ENCODE assay signal across 8 cellular contexts in genomic region chr7:43572516-43573049, GRCh38. TPM values are rescaled to one million over a fixed set of nuclear protein-coding genes. Genes with fewer than 3 reads are reported as not detected.
DNase-seq lines count a peak whose midpoint lies in the region; ATAC-seq, FAIRE-seq and TF ChIP-seq lines count a peak whose summit lies in the region.

No MANE protein-coding gene starts in this region.

- no peaks in the 10 kb centered on the region for H3K36me3 Mint-ChIP-seq in endodermal cell (ENCODE audit: low read depth)

- H3K4me3 ChIP-seq in endodermal cell (ENCODE audit: low read length) (no peak overlapping the region), pancreas (no peak overlapping the region)

- H3K9me3 ChIP-seq in endodermal cell (ENCODE audit: control insufficient read depth, low read length) = no peaks in the 10 kb centered on the region
- H3K9me3 ChIP-seq in pancreas = no peaks in the 10 kb centered on the region

- no peak overlapping the region for H3K9ac ChIP-seq in endodermal cell (ENCODE audit: extremely low read depth, low read length, poor library complexity, severe bottlenecking)

- H3K9me3 Mint-ChIP-seq in endodermal cell = no peaks in the 10 kb centered on the region

- H3K27ac ChIP-seq in endodermal cell (ENCODE audit: low read depth, low read length) (no peak overlapping the region), pancreas (no peak overlapping the region)

- no peak overlapping the region for H3K4me3 Mint-ChIP-seq in endodermal cell

- peak in 3 of 4 donors; percentile 67 to 93 (median 89) for ATAC-seq in pancreas
- ATAC-seq in GM18858 (IDR thresholded peaks at IDR 0.05; ENCODE audit: unreplicated experiment) = no peak

- H3K4me1 Mint-ChIP-seq in endodermal cell = peaks cover 2% of the 10 kb centered on the region

- H3K27me3 ChIP-seq in endodermal cell (ENCODE audit: control insufficient read depth, insufficient read depth, low read length, poor library complexity, severe bottlenecking) = no peaks in the 10 kb centered on the region
- H3K27me3 ChIP-seq in pancreas = no peaks in the 10 kb centered on the region

- FAIRE-seq in pancreas (lab: Jason Lieb, UNC) = no peak

- in situ Hi-C loops in SK-MEL-5 (cut with HindIII; ENCODE audit: low pct_unique_long_range_greater_than_20kb, low sequenced_read_pairs) = no loop called here

- no peaks in the 10 kb centered on the region for H3K4me1 ChIP-seq in endodermal cell (ENCODE audit: control insufficient read depth, insufficient read depth, low read length)
- H3K4me1 ChIP-seq in pancreas = no peaks in the 10 kb centered on the region

- intact Hi-C loops in pancreas (cut with DNase I) = loop anchor here in 1 of 3 donors (10.0 kb wide), 1 partner anchor 272 kb away; no protein-coding TSS in a partner anchor

- no peaks in the 10 kb centered on the region for H3K27me3 Mint-ChIP-seq in endodermal cell (ENCODE audit: insufficient read depth)

- H3K27ac Mint-ChIP-seq in endodermal cell = peak overlapping the region; percentile 37

- TF ChIP-seq CTCF in endodermal cell (conservative IDR thresholded peaks at IDR 0.05) (no peak), pancreas (IDR thresholded peaks at IDR 0.05) (no peak)

- H3K36me3 ChIP-seq in endodermal cell (ENCODE audit: control insufficient read depth, insufficient read depth, low read length) (no peaks in the 10 kb centered on the region), pancreas (no peaks in the 10 kb centered on the region)

- DNase-seq in AG08396 (ENCODE audit: low spot score) = peak; percentile 81
- DNase-seq in H4 (ENCODE audit: low spot score) = peak; percentile 100
- DNase-seq in SK-MEL-5 (ENCODE audit: low read depth, low spot score) = peak; percentile 98
- no peak for DNase-seq in endodermal cell
- peak in 1 of 6 donors; percentile 40 for DNase-seq in pancreas
- DNase-seq in NCI-H2029 (lab: John Stamatoyannopoulos, UW) = no peak
- no peak for DNase-seq in DMS79 (lab: John Stamatoyannopoulos, UW)

- WGBS in endodermal cell (ENCODE audit: insufficient coverage in 1 of 2, insufficient read length in 1 of 2), 2 experiments = 88 to 90% methylated on average over 1 of the region's 1 CpG
- WGBS in pancreas, 2 donors = 44 to 62% methylated on average over 1 of the region's 1 CpG

RNA-seq across cellular contexts. Expression of gene STK17A, which starts 10.3 kb away (rescaled TPM):
- total RNA-seq in H4 (2014; rRNA removed; shearing (Covaris generic)) = 161 and 166 TPM in 2 replicates
- total RNA-seq in SK-MEL-5 (2014; rRNA removed; shearing (Covaris generic)) = 109 and 121 TPM in 2 replicates
- polyA plus RNA-seq in SK-MEL-5 (2015; cell fraction: cytosol; rRNA removed) = 57.2 TPM in 2 replicates
- 47.7 and 51.1 TPM in 2 replicates for polyA plus RNA-seq in SK-MEL-5 (2015; cell fraction: nucleus; rRNA removed)
- total RNA-seq in endodermal cell = 10 to 100 TPM; 15.6 to 18.4 TPM
- polyA plus RNA-seq in endodermal cell (2013, experiment 1 of 2) = 10.0 TPM
- polyA plus RNA-seq in endodermal cell (2013, experiment 2 of 2) = 9.3 TPM
- total RNA-seq in pancreas = 10 to 100 TPM in 4 of 6 donors, 1 to 10 TPM in 2; 9.4 to 19.3 (median 11.7) TPM
- polyA plus RNA-seq in pancreas = 10 to 100 TPM in 1 of 2 donors, 1 to 10 TPM in 1; 7.0 to 11.7 TPM

Comparison
In these comparisons a context has a peak if more than half of its experiments do, and no peak if none do; other contexts are left out.
1. DNase-seq: peak in AG08396 (single experiment), H4 (single experiment) and SK-MEL-5 (single experiment); none in endodermal cell (single experiment), NCI-H2029 (single experiment) and DMS79 (single experiment).